ENCODE assay signal across 21 cellular contexts in the genomic region with DNA sequence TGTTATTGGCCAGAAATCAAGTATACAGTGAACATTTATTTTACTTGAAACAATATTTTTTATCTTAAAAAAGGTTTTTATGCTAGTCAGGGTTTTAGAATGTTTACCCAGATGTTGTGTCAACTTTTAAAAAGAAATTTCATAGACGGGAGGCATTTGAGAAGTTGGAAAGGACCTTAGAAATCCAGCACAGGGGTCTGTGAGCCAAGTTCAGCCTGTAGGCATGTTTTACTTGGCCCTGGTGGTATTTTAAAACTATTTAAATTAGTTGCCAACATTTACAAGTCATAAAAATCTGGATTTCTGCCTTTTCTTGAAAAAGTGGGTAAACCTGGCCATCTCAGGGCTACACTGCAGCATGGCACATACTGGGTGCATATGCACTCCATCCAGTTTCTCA. TPM values are rescaled to one million over a fixed set of nuclear protein-coding genes. Genes with fewer than 3 reads are reported as not detected.
A peak's percentile ranks its signal among the peaks of the same experiment; 100 is the strongest.
DNase-seq lines count a peak whose midpoint lies in the region; FAIRE-seq and TF ChIP-seq lines count a peak whose summit lies in the region.
"Had no signal": no experiment of that assay in that cellular context is flagged by ENCODE, and none has a peak within 500 bp of the region (broad histone marks: within the 10 kb centered on the region; RNA-seq: fewer than 3 reads in every experiment).

No MANE protein-coding gene starts in this region.

- CTCF ChIA-PET in mammary epithelial cell (lab: Charles Lee; ENCODE audit: low non-redundant PET): no interaction called here

- H3K4me1 ChIP-seq in astrocyte (ENCODE audit: insufficient read depth, low read length) (no peaks in the 10 kb centered on the region), esophagus muscularis mucosa (peaks cover 0 to 32% (median 16%) of the 10 kb centered on the region in 4 donors), osteoblast (ENCODE audit: insufficient read depth, low read length) (peaks cover 8% of the 10 kb centered on the region), uterus (peaks cover 0 to 3% of the 10 kb centered on the region in 2 donors), mammary epithelial cell (ENCODE audit: insufficient read depth, low read length) (no peaks in the 10 kb centered on the region)

- no peak overlapping the region for H3K27ac ChIP-seq in astrocyte (ENCODE audit: low read depth, low read length)
- peak overlapping the region; percentile 14 to 54 (median 38) for H3K27ac ChIP-seq in esophagus muscularis mucosa (replicated peaks in 1 of 4)
- no peak overlapping the region for H3K27ac ChIP-seq in osteoblast (ENCODE audit: low read depth, low read length)
- peak overlapping the region; percentile 48 to 54 for H3K27ac ChIP-seq in uterus
- no peak overlapping the region for H3K27ac ChIP-seq in mammary epithelial cell (ENCODE audit: insufficient read depth, low read depth, low read length)

- H3K36me3 ChIP-seq in astrocyte (ENCODE audit: insufficient read depth, low read length) (no peaks in the 10 kb centered on the region), esophagus muscularis mucosa (no peaks in the 10 kb centered on the region), osteoblast (ENCODE audit: insufficient read depth, low read length) (no peaks in the 10 kb centered on the region), uterus (no peaks in the 10 kb centered on the region), mammary epithelial cell (ENCODE audit: insufficient read depth, low read length) (no peaks in the 10 kb centered on the region)

- H3K4me1 Mint-ChIP-seq in astrocyte (ENCODE audit: low read depth, unreplicated experiment): peaks cover 3% of the 10 kb centered on the region
- H3K4me1 Mint-ChIP-seq: CD4-positive, alpha-beta memory T cell had no signal

- H3K27me3 ChIP-seq in astrocyte (ENCODE audit: insufficient read depth, low read length) (no peaks in the 10 kb centered on the region), esophagus muscularis mucosa (no peaks in the 10 kb centered on the region), osteoblast (ENCODE audit: insufficient read depth, low read length) (no peaks in the 10 kb centered on the region), uterus (no peaks in the 10 kb centered on the region), mammary epithelial cell (ENCODE audit: insufficient read depth, low read length) (peaks cover 2% of the 10 kb centered on the region)

- H3K4me3 Mint-ChIP-seq in astrocyte (ENCODE audit: unreplicated experiment): no peak overlapping the region
- H3K4me3 Mint-ChIP-seq: CD4-positive, alpha-beta memory T cell; HFFc6 had no signal

- BruUV-seq in mammary epithelial cell (replicated peaks; lab: Mats Ljungman, UMichigan): no TSS peak

- peaks cover 4% of the 10 kb centered on the region for H3K9me3 Mint-ChIP-seq in astrocyte (ENCODE audit: unreplicated experiment)
- H3K9me3 Mint-ChIP-seq: CD4-positive, alpha-beta memory T cell; HFFc6 had no signal

- H3K27me3 Mint-ChIP-seq in astrocyte (ENCODE audit: low read depth, unreplicated experiment): no peaks in the 10 kb centered on the region

- no peaks in the 10 kb centered on the region for H3K9me3 ChIP-seq in astrocyte (ENCODE audit: insufficient read depth, low read depth, low read length)
- H3K9me3 ChIP-seq in esophagus muscularis mucosa: no peaks in the 10 kb centered on the region
- no peaks in the 10 kb centered on the region for H3K9me3 ChIP-seq in osteoblast (ENCODE audit: low read depth, low read length)
- H3K9me3 ChIP-seq in uterus: no peaks in the 10 kb centered on the region
- H3K9me3 ChIP-seq in mammary epithelial cell (replicated peaks; ENCODE audit: insufficient read depth, low read length): peaks cover 11% of the 10 kb centered on the region

- dilution Hi-C loops in mammary epithelial cell (cut with HindIII; ENCODE audit: low sequenced_read_pairs): no loop called here

- H3K9ac ChIP-seq in astrocyte (ENCODE audit: low read length) (no peak overlapping the region), mammary epithelial cell (ENCODE audit: insufficient read depth, low read length) (no peak overlapping the region)

- TF ChIP-seq CTCF in astrocyte (IDR thresholded peaks at IDR 0.05; ENCODE audit: insufficient read depth, low read depth, low read length) (no peak), esophagus muscularis mucosa (IDR thresholded peaks at IDR 0.05) (no peak), osteoblast (IDR thresholded peaks at IDR 0.05; ENCODE audit: extremely low read depth, low read depth, low read length) (no peak), uterus (IDR thresholded peaks at IDR 0.05) (no peak), mammary epithelial cell (conservative IDR thresholded peaks at IDR 0.05 in 1 of 2, IDR thresholded peaks at IDR 0.05 in 1 of 2; ENCODE audit: extremely low read depth in 1 of 2, insufficient read depth in 1 of 2, low read depth in 1 of 2, low read length in 2 of 2) (no peak)

- in situ Hi-C loops in mammary epithelial cell (cut with MboI; ENCODE audit: low sequenced_read_pairs in 2 of 2): no loop called here

- no peaks in the 10 kb centered on the region for H3K79me2 ChIP-seq in astrocyte (ENCODE audit: insufficient read depth, low read length)
- no peaks in the 10 kb centered on the region for H3K79me2 ChIP-seq in osteoblast (ENCODE audit: insufficient read depth, low read length)
- no peaks in the 10 kb centered on the region for H3K79me2 ChIP-seq in mammary epithelial cell (ENCODE audit: insufficient read depth, low read length)

- H3K4me2 ChIP-seq in astrocyte (ENCODE audit: low read length): no peak overlapping the region
- peak overlapping the region; percentile 48 for H3K4me2 ChIP-seq in osteoblast (ENCODE audit: insufficient read depth, low read length)
- no peak overlapping the region for H3K4me2 ChIP-seq in mammary epithelial cell (ENCODE audit: insufficient read depth, low read depth, low read length)

- TF ChIP-seq EP300 in esophagus muscularis mucosa (IDR thresholded peaks at IDR 0.05): no peak

- no peaks in the 10 kb centered on the region for H3K36me3 Mint-ChIP-seq in astrocyte (ENCODE audit: low read depth, unreplicated experiment)
- H3K36me3 Mint-ChIP-seq: CD4-positive, alpha-beta memory T cell had no signal

- no peak overlapping the region for H2AFZ ChIP-seq in astrocyte (ENCODE audit: low read depth, low read length)
- H2AFZ ChIP-seq in osteoblast (ENCODE audit: low read length): no peak overlapping the region
- no peak overlapping the region for H2AFZ ChIP-seq in mammary epithelial cell (ENCODE audit: low read depth, low read length)

- H4K20me1 ChIP-seq in astrocyte (ENCODE audit: insufficient read depth, low read length): no peaks in the 10 kb centered on the region
- H4K20me1 ChIP-seq in osteoblast (ENCODE audit: insufficient read depth, low read length): no peaks in the 10 kb centered on the region
- H4K20me1 ChIP-seq in mammary epithelial cell (ENCODE audit: insufficient read depth, low read length): no peaks in the 10 kb centered on the region

- DNase-seq in astrocyte (ENCODE audit: low read depth): peak; percentile 52
- DNase-seq in esophagus muscularis mucosa (ENCODE audit: extremely low spot score): no peak
- no peak for DNase-seq in osteoblast (ENCODE audit: insufficient read length, low spot score, missing footprints)
- DNase-seq in uterus: no peak
- no peak for DNase-seq in COLO668 (lab: John Stamatoyannopoulos, UW; ENCODE audit: unreplicated experiment)
- DNase-seq in HTR-8/SVneo (ENCODE audit: insufficient read length, low spot score): no peak
- no peak for DNase-seq in mammary epithelial cell
- no peak for DNase-seq in GM19238 (ENCODE audit: insufficient read length, low spot score)
- DNase-seq: CD4-positive, alpha-beta memory T cell; DND-41; GDM1; HFFc6; IMR-90; Karpas-422; MM.1S; NCI-H1092 treated with DMSO at 0.1 percent for 48 hours; NCI-H524; SHP77 treated with DMSO at 0.1 percent for 48 hours had no signal

- H3K4me3 ChIP-seq in astrocyte (ENCODE audit: insufficient read depth, low read depth, low read length) (no peak overlapping the region), esophagus muscularis mucosa (no peak overlapping the region), osteoblast (ENCODE audit: insufficient read depth, low read length) (no peak overlapping the region), uterus (no peak overlapping the region), mammary epithelial cell (replicated peaks in 1 of 3; ENCODE audit: insufficient read depth in 1 of 3, low read depth in 2 of 3, low read length in 3 of 3) (no peak overlapping the region)
- H3K4me3 ChIP-seq: GM12878 had no signal

- intact Hi-C loops in esophagus muscularis mucosa (cut with DNase I) (no loop called here), uterus (cut with DNase I; ENCODE audit: low total_unique reads) (no loop called here), mammary epithelial cell (cut with micrococcal nuclease) (no loop called here)

- FAIRE-seq in astrocyte (lab: Jason Lieb, UNC) (no peak), HTR-8/SVneo (lab: Jason Lieb, UNC) (no peak)
- FAIRE-seq: GM12878, H54 had no signal

- no peak for TF ChIP-seq POLR2A in esophagus muscularis mucosa (IDR thresholded peaks at IDR 0.05; ENCODE audit: low read depth)
- TF ChIP-seq POLR2A in uterus (IDR thresholded peaks at IDR 0.05): no peak

- 54% methylated on average over 1 of the region's 1 CpG for WGBS in esophagus muscularis mucosa
- 6% methylated on average over 1 of the region's 1 CpG for whole genome bisulfite sequencing in mammary epithelial cell (ENCODE audit: low coverage, missing lambda C conversion rate)

- no peak overlapping the region for H3K27ac Mint-ChIP-seq in astrocyte (ENCODE audit: unreplicated experiment)
- H3K27ac Mint-ChIP-seq: CD4-positive, alpha-beta memory T cell; HFFc6 had no signal

RNA-seq across cellular contexts. Expression of gene FHL1, which starts 25.5 kb away (rescaled TPM):
- total RNA-seq in astrocyte (100 and 115 TPM in 2 replicates), esophagus muscularis mucosa (1,000 to 10,000 TPM; 2,189 to 3,092 (median 2,823) TPM), osteoblast (51.8 and 68.7 TPM in 2 replicates), uterus (100 to 1,000 TPM; 279 to 745 (median 469) TPM), mammary epithelial cell (10 to 100 TPM in 1 of 2 donors, 1 to 10 TPM in 1; 1.3 to 82.8 TPM)
- polyA plus RNA-seq in mammary epithelial cell: 34.5 TPM
- 31.0 TPM for polyA minus RNA-seq in mammary epithelial cell
- total RNA-seq: HT-29 had no signal

Comparison
In these comparisons a context has a peak if more than half of its experiments do, and no peak if none do; other contexts are left out.
1. H3K27ac ChIP-seq: peak in esophagus muscularis mucosa (4 of 4) and uterus (2 of 2); none in astrocyte (single experiment), osteoblast (single experiment) and mammary epithelial cell (single experiment).